2 cellular contexts compared by ENCODE assay signal in genomic region chr20:36049408-36049807, GRCh38.
A peak's percentile ranks its signal among the peaks of the same experiment; 100 is the strongest.
TF ChIP-seq lines count a peak whose summit lies in the region.
"Not testable (repeated sequence)": the region's sequence is repeated elsewhere in the genome, so short reads cannot be mapped to it uniquely, and the experiment has no call there.

No MANE protein-coding gene starts in this region.

TF ChIP-seq in WTC11, 78 proteins besides CTCF, POLR2A, EP300 and RAD21:
- TF ChIP-seq, protein P1, sequence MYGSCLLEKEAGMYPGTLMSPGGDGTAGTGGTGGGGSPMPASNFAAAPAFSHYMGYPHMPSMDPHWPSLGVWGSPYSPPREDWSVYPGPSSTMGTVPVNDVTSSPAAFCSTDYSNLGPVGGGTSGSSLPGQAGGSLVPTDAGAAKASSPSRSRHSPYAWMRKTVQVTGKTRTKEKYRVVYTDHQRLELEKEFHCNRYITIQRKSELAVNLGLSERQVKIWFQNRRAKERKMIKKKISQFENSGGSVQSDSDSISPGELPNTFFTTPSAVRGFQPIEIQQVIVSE (CRISPR knock-in tag; IDR thresholded peaks at IDR 0.05; ENCODE audit: borderline replicate concordance), result 0 out of 2 replicates have a peak, but pooled peaks have one; percentile 49
TF ChIP-seq in WTC11: peak in this region for 1; not testable (repeated sequence) for 77.

TF ChIP-seq in K562, 482 proteins besides CTCF, POLR2A, EP300 and RAD21:
- peak; percentile 17; the same call in 1 of the 2 replicates for TF ChIP-seq NCOR1 (IDR thresholded peaks at IDR 0.05)
- TF ChIP-seq MEIS2 (IDR thresholded peaks at IDR 0.05; ENCODE audit: partially characterized antibody), result peak; percentile 23
- TF ChIP-seq PBX2 (CRISPR knock-in tag; IDR thresholded peaks at IDR 0.05; ENCODE audit: low read depth), result not testable (repeated sequence)
- 0 out of 2 replicates have a peak, but pooled peaks have one; percentile 8 for TF ChIP-seq PBX2 (tag; conservative IDR thresholded peaks at IDR 0.05; ENCODE audit: low read depth)
- TF ChIP-seq SUPT5H (IDR thresholded peaks at IDR 0.05), result 0 out of 2 replicates have a peak, but pooled peaks have one; percentile 2
TF ChIP-seq in K562: peak in this region for 4; not testable (repeated sequence) for 478.
